In genomic region chr9:108517591-108518365, GRCh38 we compare ENCODE assay signal across 1 cellular context.
TF ChIP-seq lines count a peak whose summit lies in the region.

No MANE protein-coding gene starts in this region.

TF ChIP-seq in SK-N-SH treated with all-trans-retinoic acid at 6 μM for 48 hours, 23 proteins besides CTCF, POLR2A, EP300 and RAD21 (continued from another document):
- TF ChIP-seq TSHZ2 (CRISPR knock-in tag; IDR thresholded peaks at IDR 0.05) (no peak), ZNF70 (CRISPR knock-in tag; IDR thresholded peaks at IDR 0.05) (no peak), CSDC2 (CRISPR knock-in tag; IDR thresholded peaks at IDR 0.05) (no peak), SNAI2 (CRISPR knock-in tag; IDR thresholded peaks at IDR 0.05) (no peak), ZFP3 (CRISPR knock-in tag; IDR thresholded peaks at IDR 0.05) (no peak), GLIS3 (CRISPR knock-in tag; IDR thresholded peaks at IDR 0.05) (no peak), ISL1 (CRISPR knock-in tag; IDR thresholded peaks at IDR 0.05) (no peak)
